31 cellular contexts compared by ENCODE assay signal in the genomic region with DNA sequence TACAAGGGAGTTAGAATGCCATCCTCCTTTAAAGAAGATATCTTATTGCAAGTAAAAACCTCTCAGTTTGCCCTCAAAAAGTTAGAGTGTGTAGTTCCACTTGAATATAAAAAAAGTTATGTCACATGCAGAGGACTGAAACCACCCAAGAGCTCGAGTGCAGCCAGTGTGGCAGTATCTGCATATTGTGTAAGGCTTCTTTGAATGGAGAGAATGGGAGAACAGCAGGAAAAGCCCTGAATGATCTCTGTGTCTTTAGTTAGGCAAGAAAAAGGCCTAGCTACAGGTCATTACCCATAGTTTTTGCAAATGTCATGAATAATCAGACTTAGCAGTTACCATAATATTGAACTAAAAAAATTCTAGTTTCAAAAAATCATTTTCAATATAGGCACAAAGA.
"Had no signal": no experiment of that assay in that cellular context is flagged by ENCODE, and none has a peak within 500 bp of the region (broad histone marks: within the 10 kb centered on the region; RNA-seq: fewer than 3 reads in every experiment).

No MANE protein-coding gene starts in this region.

- H3K27me3 ChIP-seq: brain microvascular endothelial cell, heart right ventricle, pancreas, sigmoid colon, suprapubic skin, tibial artery, upper lobe of right lung had no signal

- H3K4me3 Mint-ChIP-seq: activated CD4-positive, alpha-beta memory T cell treated with anti-CD3 and anti-CD28 coated beads for 36 hours; activated CD4-positive, alpha-beta T cell treated with anti-CD3 and anti-CD28 coated beads, Interleukin-2, amount 10 ng/mL, durations not matched to agents 24 days and 14 days; activated naive CD4-positive, alpha-beta T cell treated with anti-CD3 and anti-CD28 coated beads, Interleukin-2, amount 10 ng/mL, durations not matched to agents 7 days and 5 days; activated naive CD8-positive, alpha-beta T cell treated with anti-CD3 and anti-CD28 coated beads, Interleukin-2, amount 10 ng/mL, durations not matched to agents 7 days and 5 days; activated T-cell treated with anti-CD3 and anti-CD28 coated beads, Interleukin-2, amount 50 U/mL, for 24 hours; effector memory CD8-positive, alpha-beta T cell; natural killer cell treated with Interleukin-12 subunit alpha and Interleukin-12 subunit beta and Interleukin-15 and Interleukin-18, amount 100 ng/mL, for 72 hours; T-helper 1 cell treated with Interleukin-12 subunit alpha and Interleukin-12 subunit beta and Interleukin-4 antibody, amounts not matched to agents 30 μg/mL and 1 μg/mL, for 36 hours had no signal

- ATAC-seq: effector memory CD8-positive, alpha-beta T cell; heart right ventricle; left cardiac atrium; left ventricle myocardium superior; mucosa of descending colon; natural killer cell treated with Interleukin-12 subunit alpha and Interleukin-12 subunit beta and Interleukin-15 and Interleukin-18, amount 100 ng/mL, for 72 hours; pancreas; upper lobe of right lung had no signal

- H3K27ac Mint-ChIP-seq: activated CD4-positive, alpha-beta memory T cell treated with anti-CD3 and anti-CD28 coated beads for 36 hours; activated CD4-positive, alpha-beta T cell treated with anti-CD3 and anti-CD28 coated beads, Interleukin-2, amount 10 ng/mL, durations not matched to agents 24 days and 14 days; activated naive CD4-positive, alpha-beta T cell treated with anti-CD3 and anti-CD28 coated beads, Interleukin-2, amount 10 ng/mL, durations not matched to agents 7 days and 5 days; activated naive CD8-positive, alpha-beta T cell treated with anti-CD3 and anti-CD28 coated beads, Interleukin-2, amount 10 ng/mL, durations not matched to agents 7 days and 5 days; activated T-cell treated with anti-CD3 and anti-CD28 coated beads, Interleukin-2, amount 50 U/mL, for 24 hours; effector memory CD8-positive, alpha-beta T cell; natural killer cell treated with Interleukin-12 subunit alpha and Interleukin-12 subunit beta and Interleukin-15 and Interleukin-18, amount 100 ng/mL, for 72 hours; T-helper 1 cell treated with Interleukin-12 subunit alpha and Interleukin-12 subunit beta and Interleukin-4 antibody, amounts not matched to agents 30 μg/mL and 1 μg/mL, for 36 hours had no signal

- H3K27me3 Mint-ChIP-seq: activated CD4-positive, alpha-beta memory T cell treated with anti-CD3 and anti-CD28 coated beads for 36 hours; activated naive CD4-positive, alpha-beta T cell treated with anti-CD3 and anti-CD28 coated beads, Interleukin-2, amount 10 ng/mL, durations not matched to agents 7 days and 5 days; activated T-cell treated with anti-CD3 and anti-CD28 coated beads, Interleukin-2, amount 50 U/mL, for 24 hours had no signal

- FAIRE-seq: astrocyte, endothelial cell of umbilical vein, pancreas, small intestine had no signal

- H3K4me1 Mint-ChIP-seq: activated CD4-positive, alpha-beta T cell treated with anti-CD3 and anti-CD28 coated beads, Interleukin-2, amount 10 ng/mL, durations not matched to agents 24 days and 14 days; activated naive CD4-positive, alpha-beta T cell treated with anti-CD3 and anti-CD28 coated beads, Interleukin-2, amount 10 ng/mL, durations not matched to agents 7 days and 5 days; activated naive CD8-positive, alpha-beta T cell treated with anti-CD3 and anti-CD28 coated beads, Interleukin-2, amount 10 ng/mL, durations not matched to agents 7 days and 5 days had no signal

- H3K36me3 Mint-ChIP-seq: activated CD4-positive, alpha-beta memory T cell treated with anti-CD3 and anti-CD28 coated beads for 36 hours; activated naive CD4-positive, alpha-beta T cell treated with anti-CD3 and anti-CD28 coated beads, Interleukin-2, amount 10 ng/mL, durations not matched to agents 7 days and 5 days; activated naive CD8-positive, alpha-beta T cell treated with anti-CD3 and anti-CD28 coated beads, Interleukin-2, amount 10 ng/mL, durations not matched to agents 7 days and 5 days; natural killer cell treated with Interleukin-12 subunit alpha and Interleukin-12 subunit beta and Interleukin-15 and Interleukin-18, amount 100 ng/mL, for 72 hours had no signal

- H3K27ac ChIP-seq: brain microvascular endothelial cell, heart right ventricle, pancreas, prostate gland, sigmoid colon, suprapubic skin, tibial artery, upper lobe of right lung, WERI-Rb-1 had no signal

- DNase-seq: activated CD4-positive, alpha-beta memory T cell treated with anti-CD3 and anti-CD28 coated beads for 36 hours; activated CD4-positive, alpha-beta T cell treated with anti-CD3 and anti-CD28 coated beads, Interleukin-2, amount 10 ng/mL, durations not matched to agents 24 days and 14 days; activated CD4-positive, CD25-positive, alpha-beta regulatory T cell treated with anti-CD3 and anti-CD28 coated beads, Interleukin-2, amount 50 U/mL, for 72 hours; activated CD8-positive, alpha-beta memory T cell treated with anti-CD3 and anti-CD28 coated beads, Interleukin-2, amount 50 U/mL, for 48 hours; activated gamma-delta T cell; activated naive CD4-positive, alpha-beta T cell treated with anti-CD3 and anti-CD28 coated beads, Interleukin-2, amount 10 ng/mL, durations not matched to agents 7 days and 5 days; activated naive CD8-positive, alpha-beta T cell treated with anti-CD3 and anti-CD28 coated beads, Interleukin-2, amount 10 ng/mL, durations not matched to agents 7 days and 5 days; activated T-cell treated with anti-CD3 and anti-CD28 coated beads, Interleukin-2, amount 50 U/mL, for 24 hours; brain microvascular endothelial cell; cortex of kidney; effector memory CD8-positive, alpha-beta T cell; heart right ventricle; left cardiac atrium; left ventricle myocardium superior; mucosa of descending colon; pancreas; retina; sigmoid colon; small intestine; stimulated activated CD4-positive, alpha-beta T cell treated with anti-CD3 and anti-CD28 coated beads, Interleukin-15, amount 100 ng/mL, for 24 hours; stimulated activated naive CD4-positive, alpha-beta T cell; T-helper 9 cell; tibial artery; upper lobe of right lung; WERI-Rb-1 had no signal

- H3K4me1 ChIP-seq: pancreas, prostate gland, sigmoid colon, tibial artery, upper lobe of right lung had no signal

- H3K9me3 Mint-ChIP-seq: activated CD4-positive, alpha-beta memory T cell treated with anti-CD3 and anti-CD28 coated beads for 36 hours; activated CD4-positive, alpha-beta T cell treated with anti-CD3 and anti-CD28 coated beads, Interleukin-2, amount 10 ng/mL, durations not matched to agents 24 days and 14 days; activated naive CD4-positive, alpha-beta T cell treated with anti-CD3 and anti-CD28 coated beads, Interleukin-2, amount 10 ng/mL, durations not matched to agents 7 days and 5 days; activated T-cell treated with anti-CD3 and anti-CD28 coated beads, Interleukin-2, amount 50 U/mL, for 24 hours; effector memory CD8-positive, alpha-beta T cell; T-helper 1 cell treated with Interleukin-12 subunit alpha and Interleukin-12 subunit beta and Interleukin-4 antibody, amounts not matched to agents 30 μg/mL and 1 μg/mL, for 36 hours had no signal

- H3K9me3 ChIP-seq: heart right ventricle, mucosa of descending colon, pancreas, prostate gland, sigmoid colon, suprapubic skin, tibial artery, upper lobe of right lung had no signal

- H3K4me3 ChIP-seq: heart right ventricle, mucosa of descending colon, pancreas, prostate gland, sigmoid colon, suprapubic skin, tibial artery, upper lobe of right lung had no signal

- H3K36me3 ChIP-seq: brain microvascular endothelial cell, heart right ventricle, pancreas, prostate gland, sigmoid colon, suprapubic skin, tibial artery, upper lobe of right lung, WERI-Rb-1 had no signal
